In genomic region chr1:206182368-206183317, GRCh38 we compare ENCODE assay signal across 1 cellular context.
A peak's percentile ranks its signal among the peaks of the same experiment; 100 is the strongest.
TF ChIP-seq lines count a peak whose summit lies in the region.
"Not testable (repeated sequence)": the region's sequence is repeated elsewhere in the genome, so short reads cannot be mapped to it uniquely, and the experiment has no call there.

No MANE protein-coding gene starts in this region.

TF ChIP-seq in K562, 482 proteins besides CTCF, POLR2A, EP300 and RAD21:
- TF ChIP-seq SMARCA4 (IDR thresholded peaks at IDR 0.05) (peak; percentile 56; the same call in 1 of the 2 replicates), DPF2 (IDR thresholded peaks at IDR 0.05) (peak; percentile 38; the same call in 1 of the 2 replicates), FOSL1 (tag; conservative IDR thresholded peaks at IDR 0.05) (peak; percentile 60), NFRKB (IDR thresholded peaks at IDR 0.05; ENCODE audit: low read depth) (peak; percentile 47; the same call in 1 of the 2 replicates), ATF3 (IDR thresholded peaks at IDR 0.05) (peak; percentile 77), ZNF384 (IDR thresholded peaks at IDR 0.05; ENCODE audit: low read depth, low read length) (0 out of 2 replicates have a peak, but pooled peaks have one; percentile 22)
- not testable (repeated sequence) for TF ChIP-seq ATF3 (CRISPR knock-in tag; conservative IDR thresholded peaks at IDR 0.05)
